In the genomic region with DNA sequence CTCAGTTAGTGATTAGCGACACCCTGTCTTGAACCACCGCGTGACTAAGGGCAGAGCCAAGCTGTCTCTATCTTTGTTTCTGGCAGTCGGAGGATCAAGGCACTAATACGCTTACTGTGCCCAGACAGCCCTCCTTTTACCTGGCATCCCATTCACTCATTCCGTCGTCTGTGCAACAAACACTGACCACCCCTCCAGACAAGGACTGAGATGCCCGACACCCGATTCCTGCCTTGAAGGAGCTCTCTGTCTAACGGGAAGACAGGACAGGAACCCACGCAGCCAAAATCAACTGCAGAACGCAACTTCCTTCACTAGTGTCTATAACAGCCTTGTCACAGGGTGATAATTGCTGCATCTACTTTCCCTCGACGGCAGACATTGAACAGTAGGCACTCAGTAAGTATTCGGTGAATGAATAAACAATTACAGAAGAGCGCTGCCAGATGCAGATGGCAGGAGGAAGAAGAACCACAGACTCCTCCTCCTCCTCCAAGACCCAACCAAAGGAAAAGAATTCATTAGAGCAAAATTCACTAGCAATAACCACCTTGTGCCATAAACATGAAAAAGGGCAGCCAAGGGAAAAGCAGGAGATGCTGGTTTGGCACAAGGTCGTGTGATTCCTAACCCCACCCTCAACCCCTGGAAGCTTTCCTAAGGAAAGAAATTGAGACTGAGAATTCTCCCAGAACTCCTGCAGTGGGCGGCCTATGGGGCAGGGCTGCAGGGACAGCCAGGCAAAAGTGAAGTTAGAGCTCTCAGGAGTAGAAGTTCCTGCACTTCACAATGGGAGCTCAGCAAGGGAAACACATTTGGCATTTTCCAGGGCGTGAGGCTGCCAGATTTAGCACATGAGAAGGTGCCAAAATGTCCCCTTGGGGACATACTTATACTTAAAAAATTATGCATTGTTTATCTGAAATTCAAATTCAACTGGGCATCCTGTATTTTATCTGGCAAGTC, we compare ENCODE assay signal across 22 cellular contexts.
A peak's percentile ranks its signal among the peaks of the same experiment; 100 is the strongest.
DNase-seq lines count a peak whose midpoint lies in the region; ATAC-seq and TF ChIP-seq lines count a peak whose summit lies in the region.
"Had no signal": no experiment of that assay in that cellular context is flagged by ENCODE, and none has a peak within 500 bp of the region (broad histone marks: within the 10 kb centered on the region; RNA-seq: fewer than 3 reads in every experiment).

No MANE protein-coding gene starts in this region.

- H3K27me3 ChIP-seq in IMR-90 (ENCODE audit: control insufficient read depth, insufficient read depth, low read length) (peaks cover 5% of the 10 kb centered on the region; the same call in 1 of the 2 replicates), trophoblast cell (ENCODE audit: insufficient read depth, low read length) (no peaks in the 10 kb centered on the region)
- H3K27me3 ChIP-seq: SJCRH30 had no signal

- no peak for TF ChIP-seq CTCF in IMR-90 (conservative IDR thresholded peaks at IDR 0.05; ENCODE audit: low read depth, low read length)

- ATAC-seq in IMR-90 (ENCODE audit: low read depth) (no peak), GM21723 (IDR thresholded peaks at IDR 0.05; ENCODE audit: unreplicated experiment) (no peak)
- ATAC-seq in stimulated activated naive B cell treated with anti-CD40 and anti-IgM and Interleukin-4, amounts not matched to agents 10 μg/mL and 1 μg/mL and 100 μg/mL, for 72 hours (replicated peaks), result no peak
- ATAC-seq: Panc1 had no signal

- no peaks in the 10 kb centered on the region for H3K9me1 ChIP-seq in IMR-90 (ENCODE audit: insufficient read depth, low read length)

- H4K20me1 ChIP-seq in IMR-90 (ENCODE audit: insufficient read depth, low read length), result no peaks in the 10 kb centered on the region

- 77% methylated on average over 11 of the region's 19 CpGs; no CpG with 5 or more reads in 1 of the 2 experiments for WGBS in IMR-90 (ENCODE audit: extremely low coverage in 2 of 2, insufficient read length in 1 of 2), 2 experiments
- no CpG with 5 or more reads among the region's 19 CpGs for WGBS in trophoblast cell (ENCODE audit: extremely low coverage, insufficient coverage, insufficient read length)

- no peak for TF ChIP-seq RAD21 in IMR-90 (IDR thresholded peaks at IDR 0.05; ENCODE audit: low read length)

- peak overlapping the region; percentile 35 for H2BK12ac ChIP-seq in trophoblast cell (ENCODE audit: low read length)

- H2AK5ac ChIP-seq in IMR-90 (ENCODE audit: low read depth, low read length) (no peak overlapping the region), trophoblast cell (ENCODE audit: low read length) (peak overlapping the region; percentile 25)

- peaks cover 2% of the 10 kb centered on the region for H3K79me2 ChIP-seq in trophoblast cell (ENCODE audit: control insufficient read depth, insufficient read depth, low read length, poor library complexity)

- no peak overlapping the region for H4K8ac ChIP-seq in IMR-90 (ENCODE audit: low read depth in 2 of 2, low read length in 2 of 2)
- no peak overlapping the region for H4K8ac ChIP-seq in trophoblast cell (ENCODE audit: low read depth, low read length)

- H3K27ac ChIP-seq in IMR-90 (ENCODE audit: insufficient read depth, low read length), result no peak overlapping the region
- H3K27ac ChIP-seq in trophoblast cell (ENCODE audit: low read depth, low read length), result no peak overlapping the region
- H3K27ac ChIP-seq: SJCRH30 had no signal

- no peak overlapping the region for H3K56ac ChIP-seq in IMR-90 (ENCODE audit: extremely low read depth, insufficient read depth, low read length)

- CTCF ChIA-PET in IMR-90 (lab: Yijun Ruan, JAX), result no interaction called here

- H2BK5ac ChIP-seq in IMR-90 (ENCODE audit: low read depth, low read length, poor library complexity, severe bottlenecking) (no peak overlapping the region), trophoblast cell (ENCODE audit: low read depth, low read length, poor library complexity) (no peak overlapping the region)

- no peak overlapping the region for H2BK15ac ChIP-seq in IMR-90 (ENCODE audit: low read depth, low read length)

- no peaks in the 10 kb centered on the region for H3K9me3 Mint-ChIP-seq in stimulated activated naive B cell treated with anti-CD40 and anti-IgM and Interleukin-4, amounts not matched to agents 10 μg/mL and 1 μg/mL and 100 μg/mL, for 72 hours
- H3K9me3 Mint-ChIP-seq: H9, HFFc6 had no signal

- H2BK120ac ChIP-seq in IMR-90 (ENCODE audit: low read depth, low read length) (no peak overlapping the region), trophoblast cell (ENCODE audit: insufficient read depth, low read length, poor library complexity) (peak overlapping the region; percentile 59)

- H3K4me2 ChIP-seq in IMR-90 (ENCODE audit: low read depth, low read length) (no peak overlapping the region), trophoblast cell (ENCODE audit: low read length) (no peak overlapping the region)

- peaks cover 23 to 30% of the 10 kb centered on the region in 2 donors for H3K27me3 Mint-ChIP-seq in stimulated activated naive B cell treated with anti-CD40 and anti-IgM and Interleukin-4, amounts not matched to agents 10 μg/mL and 1 μg/mL and 100 μg/mL, for 72 hours
- H3K27me3 Mint-ChIP-seq: CD4-positive, CD25-positive, alpha-beta regulatory T cell had no signal

- H3K36me3 ChIP-seq in IMR-90 (ENCODE audit: control insufficient read depth, insufficient read depth, low read length) (no peaks in the 10 kb centered on the region), trophoblast cell (ENCODE audit: control insufficient read depth in 1 of 2, insufficient read depth in 2 of 2, low read length in 2 of 2) (no peaks in the 10 kb centered on the region)
- H3K36me3 ChIP-seq: BE2C, SJCRH30 had no signal

- no peak overlapping the region for H3K4ac ChIP-seq in IMR-90 (ENCODE audit: low read depth, low read length)
- H3K4ac ChIP-seq in trophoblast cell (ENCODE audit: low read depth, low read length), result no peak overlapping the region

- no peak overlapping the region for H4K12ac ChIP-seq in trophoblast cell (ENCODE audit: low read depth, low read length)

- no peak overlapping the region for H3K4me3 Mint-ChIP-seq in stimulated activated naive B cell treated with anti-CD40 and anti-IgM and Interleukin-4, amounts not matched to agents 10 μg/mL and 1 μg/mL and 100 μg/mL, for 72 hours
- H3K4me3 Mint-ChIP-seq: CD4-positive, CD25-positive, alpha-beta regulatory T cell; H9; HFFc6 had no signal

- DNase-seq in AG20443 (ENCODE audit: low spot score) (peak; percentile 4), IMR-90 (no peak), iPS-NIHi7 (ENCODE audit: extremely low spot score) (peak; percentile 11), trophoblast cell (no peak), NCI-H1694 (lab: John Stamatoyannopoulos, UW) (no peak)
- no peak for DNase-seq in stimulated activated naive B cell treated with anti-CD40 and anti-IgM and Interleukin-4, amounts not matched to agents 10 μg/mL and 1 μg/mL and 100 μg/mL, for 72 hours
- DNase-seq: BE2C; CD4-positive, CD25-positive, alpha-beta regulatory T cell; DMS 273 treated with DMSO at 0.1 percent for 48 hours; DMS79 treated with DMSO at 0.1 percent for 48 hours; H9; HFFc6; KG1; NCI-H1092; NCI-H1436; NCI-H1930; NCI-H226; NCI-H510A treated with DMSO at 0.1 percent for 48 hours; NCI-H748 treated with DMSO at 0.1 percent for 48 hours; SJCRH30 had no signal

- H4K91ac ChIP-seq in IMR-90 (ENCODE audit: insufficient read depth, low read depth, low read length), result no peak overlapping the region
- no peak overlapping the region for H4K91ac ChIP-seq in trophoblast cell (ENCODE audit: low read depth, low read length)

- intact Hi-C loops in IMR-90 (cut with micrococcal nuclease), result no loop called here

- H3K4me1 ChIP-seq in IMR-90 (ENCODE audit: control insufficient read depth, insufficient read depth, low read length) (no peaks in the 10 kb centered on the region), trophoblast cell (ENCODE audit: control insufficient read depth in 1 of 2, insufficient read depth in 2 of 2, low read length in 2 of 2) (peaks cover 30% of the 10 kb centered on the region in 2 experiments)
- H3K4me1 ChIP-seq: BE2C, SJCRH30 had no signal

- no peaks in the 10 kb centered on the region for H3K79me1 ChIP-seq in IMR-90 (ENCODE audit: low read depth in 1 of 2, low read length in 2 of 2)
- H3K79me1 ChIP-seq in trophoblast cell (ENCODE audit: low read length), result peaks cover 30% of the 10 kb centered on the region

- H3K4me3 ChIP-seq in IMR-90 (ENCODE audit: insufficient read depth, low read depth, low read length) (no peak overlapping the region), trophoblast cell (ENCODE audit: low read depth, low read length) (no peak overlapping the region)
- H3K4me3 ChIP-seq: SJCRH30 had no signal

- no peak for TF ChIP-seq POLR2A in IMR-90 (IDR thresholded peaks at IDR 0.05; ENCODE audit: low read depth, low read length)

- H2BK20ac ChIP-seq in IMR-90 (ENCODE audit: low read depth, low read length), result no peak overlapping the region

- H4K5ac ChIP-seq in IMR-90 (ENCODE audit: low read depth, low read length), result no peak overlapping the region

- dilution Hi-C loops in IMR-90 (cut with HindIII; ENCODE audit: low sequenced_read_pairs, unreplicated experiment), result no loop called here

- H3K18ac ChIP-seq in IMR-90 (ENCODE audit: low read depth, low read length) (no peak overlapping the region), trophoblast cell (ENCODE audit: low read length) (no peak overlapping the region)

- POLR2A ChIA-PET in IMR-90 (lab: Charles Lee; ENCODE audit: unreplicated experiment), result no interaction called here

- BruUV-seq in IMR-90 (replicated peaks; lab: Mats Ljungman, UMichigan), result no TSS peak

- H2AK9ac ChIP-seq in IMR-90 (replicated peaks; ENCODE audit: low read depth, low read length, poor library complexity), result peak overlapping the region; percentile 28

- H3K9me3 ChIP-seq in IMR-90 (ENCODE audit: control insufficient read depth, insufficient read depth, low read length) (0 out of 2 replicates have a peak, but pooled peaks cover 4% of the 10 kb centered on the region), trophoblast cell (ENCODE audit: insufficient read depth, low read depth, low read length) (peaks cover 6% of the 10 kb centered on the region)
- H3K9me3 ChIP-seq: BE2C, SJCRH30 had no signal

- H3K14ac ChIP-seq in IMR-90 (replicated peaks; ENCODE audit: low read depth, low read length), result no peak overlapping the region
- H3K14ac ChIP-seq in trophoblast cell (ENCODE audit: low read length), result no peak overlapping the region

- H3K4me1 Mint-ChIP-seq in stimulated activated naive B cell treated with anti-CD40 and anti-IgM and Interleukin-4, amounts not matched to agents 10 μg/mL and 1 μg/mL and 100 μg/mL, for 72 hours, result no peaks in the 10 kb centered on the region
- H3K4me1 Mint-ChIP-seq: CD4-positive, CD25-positive, alpha-beta regulatory T cell had no signal

- H3K9ac ChIP-seq in IMR-90 (ENCODE audit: low read depth, low read length) (no peak overlapping the region), trophoblast cell (ENCODE audit: low read length) (no peak overlapping the region)

- no peak overlapping the region for H3K27ac Mint-ChIP-seq in stimulated activated naive B cell treated with anti-CD40 and anti-IgM and Interleukin-4, amounts not matched to agents 10 μg/mL and 1 μg/mL and 100 μg/mL, for 72 hours
- H3K27ac Mint-ChIP-seq: CD4-positive, CD25-positive, alpha-beta regulatory T cell; H9; HFFc6 had no signal

- in situ Hi-C loops in IMR-90 (cut with MboI; ENCODE audit: low sequenced_read_pairs), result no loop called here

- no peaks in the 10 kb centered on the region for H3K36me3 Mint-ChIP-seq in stimulated activated naive B cell treated with anti-CD40 and anti-IgM and Interleukin-4, amounts not matched to agents 10 μg/mL and 1 μg/mL and 100 μg/mL, for 72 hours
- H3K36me3 Mint-ChIP-seq: CD4-positive, CD25-positive, alpha-beta regulatory T cell had no signal

- H2AFZ ChIP-seq in IMR-90 (replicated peaks; ENCODE audit: low read length, poor library complexity) (no peak overlapping the region), trophoblast cell (ENCODE audit: insufficient read depth, low read length, poor library complexity) (no peak overlapping the region)

- H3K23ac ChIP-seq in IMR-90 (ENCODE audit: low read depth, low read length) (no peak overlapping the region), trophoblast cell (ENCODE audit: low read length) (no peak overlapping the region)

Comparison
In these comparisons a context has a peak if more than half of its experiments do, and no peak if none do; other contexts are left out.
1. DNase-seq: peak in AG20443 (single experiment) and iPS-NIHi7 (single experiment); none in IMR-90 (single experiment), trophoblast cell (0 of 2), NCI-H1694 (single experiment) and stimulated activated naive B cell treated with anti-CD40 and anti-IgM and Interleukin-4, amounts not matched to agents 10 μg/mL and 1 μg/mL and 100 μg/mL, for 72 hours (single experiment).